8 cellular contexts compared by ENCODE assay signal in genomic region chr12:70692681-70693288, GRCh38. TPM values are rescaled to one million over a fixed set of nuclear protein-coding genes. Genes with fewer than 3 reads are reported as not detected.
DNase-seq lines count a peak whose midpoint lies in the region; ATAC-seq and TF ChIP-seq lines count a peak whose summit lies in the region.

No MANE protein-coding gene starts in this region.

- peaks cover 6% of the 10 kb centered on the region; the same call in 1 of the 2 replicates for H3K4me1 ChIP-seq in BE2C
- no peaks in the 10 kb centered on the region for H3K4me1 ChIP-seq in ascending aorta
- peaks cover 0 to 5% of the 10 kb centered on the region in 2 donors for H3K4me1 ChIP-seq in left lung

- H3K36me3 ChIP-seq in BE2C (peaks cover 12% of the 10 kb centered on the region), ascending aorta (no peaks in the 10 kb centered on the region), left lung (no peaks in the 10 kb centered on the region)

- no peaks in the 10 kb centered on the region for H3K9me3 ChIP-seq in BE2C
- no peaks in the 10 kb centered on the region for H3K9me3 ChIP-seq in ascending aorta
- H3K9me3 ChIP-seq in left lung = no peaks in the 10 kb centered on the region

- TF ChIP-seq CTCF in BE2C (IDR thresholded peaks at IDR 0.05; ENCODE audit: low read depth, low read length) = peak; percentile 54
- peak in 2 of 3 experiments; percentile 12 to 31 for TF ChIP-seq CTCF in ascending aorta (IDR thresholded peaks at IDR 0.05)
- TF ChIP-seq CTCF in left lung (IDR thresholded peaks at IDR 0.05) = peak in 1 of 2 donors; percentile 45

- ATAC-seq in HG03354 (IDR thresholded peaks at IDR 0.05; ENCODE audit: poor library complexity, severe bottlenecking, unreplicated experiment) (peak; percentile 71), left lung (peak; percentile 48)

- intact Hi-C loops in ascending aorta (cut with DNase I) (no loop called here), left lung (cut with DNase I) (no loop called here)

- DNase-seq in BE2C (no peak), ascending aorta (ENCODE audit: low spot score in 2 of 2) (no peak), left lung (no peak), SKM-1 treated with dmso at 0.1 percent for 144 hours (lab: John Stamatoyannopoulos, UW; ENCODE audit: unreplicated experiment) (no peak)
- no peak for DNase-seq in activated CD4-positive, CD25-positive, alpha-beta regulatory T cell (lab: John Stamatoyannopoulos, UW)
- no peak for DNase-seq in activated CD8-positive, alpha-beta memory T cell treated with anti-CD3 and anti-CD28 coated beads, Interleukin-2, amount 50 U/mL, for 4 hours
- DNase-seq in stimulated activated naive CD4-positive, alpha-beta T cell (lab: John Stamatoyannopoulos, UW) = no peak

- H3K27ac ChIP-seq in ascending aorta = no peak overlapping the region
- no peak overlapping the region for H3K27ac ChIP-seq in left lung

- no peaks in the 10 kb centered on the region for H3K27me3 ChIP-seq in BE2C
- no peaks in the 10 kb centered on the region for H3K27me3 ChIP-seq in ascending aorta
- no peaks in the 10 kb centered on the region for H3K27me3 ChIP-seq in left lung

- H3K4me3 ChIP-seq in BE2C (ENCODE audit: low read depth, low read length) = no peak overlapping the region
- no peak overlapping the region for H3K4me3 ChIP-seq in ascending aorta
- no peak overlapping the region for H3K4me3 ChIP-seq in left lung

RNA-seq across cellular contexts. Expression of gene PTPRB, which starts 55.6 kb away (rescaled TPM):
- 2.2 TPM for polyA plus RNA-seq in BE2C (2012; ENCODE audit: insufficient read depth, insufficient read length, low read depth)
- total RNA-seq in ascending aorta (49.5 TPM), left lung (10 to 100 TPM; 41.8 to 83.2 TPM)
